1 cellular context compared by ENCODE assay signal in genomic region chr2:134917958-134918517, GRCh38.
TF ChIP-seq lines count a peak whose summit lies in the region.

No MANE protein-coding gene starts in this region.

TF ChIP-seq in HepG2, 621 proteins besides CTCF, POLR2A, EP300 and RAD21 (continued from another document and continues in another):
- TF ChIP-seq ZMYM4 (CRISPR knock-in tag; IDR thresholded peaks at IDR 0.05) (peak; percentile 30; the same call in 1 of the 2 replicates), STAG1 (CRISPR knock-in tag; IDR thresholded peaks at IDR 0.05) (peak; percentile 11; the same call in 1 of the 2 replicates), NFIC (IDR thresholded peaks at IDR 0.05; ENCODE audit: low read length) (0 out of 2 replicates have a peak, but pooled peaks have one; percentile 34), EZH2 (conservative IDR thresholded peaks at IDR 0.05; ENCODE audit: low read depth, low read length) (no peak), MED8 (CRISPR knock-in tag; IDR thresholded peaks at IDR 0.05; ENCODE audit: insufficient replicate concordance) (peak; percentile 24), SNAPC4 (CRISPR knock-in tag; IDR thresholded peaks at IDR 0.05) (0 out of 2 replicates have a peak, but pooled peaks have one; percentile 64), CCAR2 (optimal IDR thresholded peaks at IDR 0.05; ENCODE audit: low read depth, low read length) (peak; percentile 77), HDAC2 (CRISPR knock-in tag; IDR thresholded peaks at IDR 0.05) (no peak; the same call in 1 of the 2 replicates), ZBTB14 (CRISPR knock-in tag; IDR thresholded peaks at IDR 0.05) (peak; percentile 4; the same call in 1 of the 2 replicates), NFKB2 (CRISPR knock-in tag; IDR thresholded peaks at IDR 0.05; ENCODE audit: borderline replicate concordance) (0 out of 2 replicates have a peak, but pooled peaks have one; percentile 1), SMAD3 (CRISPR knock-in tag; IDR thresholded peaks at IDR 0.05) (peak; percentile 28; the same call in 1 of the 2 replicates), ZNF543 (CRISPR knock-in tag; IDR thresholded peaks at IDR 0.05) (no peak), ZEB1 (IDR thresholded peaks at IDR 0.05; ENCODE audit: insufficient replicate concordance, low read depth) (peak; percentile 67), KLF9 (CRISPR knock-in tag; IDR thresholded peaks at IDR 0.05; ENCODE audit: low read depth) (no peak), TEF (CRISPR knock-in tag; IDR thresholded peaks at IDR 0.05) (0 out of 2 replicates have a peak, but pooled peaks have one; percentile 16), CCDC6 (CRISPR knock-in tag; IDR thresholded peaks at IDR 0.05) (peak; percentile 76), ETS1 (CRISPR knock-in tag; IDR thresholded peaks at IDR 0.05) (no peak), NCOA2 (CRISPR knock-in tag; IDR thresholded peaks at IDR 0.05) (peak; percentile 16; the same call in 1 of the 2 replicates), ZNF18 (CRISPR knock-in tag; IDR thresholded peaks at IDR 0.05; ENCODE audit: insufficient replicate concordance) (peak; percentile 73), AGO2 (optimal IDR thresholded peaks at IDR 0.05; ENCODE audit: low read depth, low read length) (no peak), ELF3 (CRISPR knock-in tag; IDR thresholded peaks at IDR 0.05) (peak; percentile 23; the same call in 1 of the 2 replicates), PPARG (CRISPR knock-in tag; conservative IDR thresholded peaks at IDR 0.05) (peak; percentile 44), CREM (IDR thresholded peaks at IDR 0.05) (peak; percentile 5; the same call in 1 of the 2 replicates), CREM (CRISPR knock-in tag; IDR thresholded peaks at IDR 0.05) (no peak), ZNF75D (CRISPR knock-in tag; IDR thresholded peaks at IDR 0.05; ENCODE audit: borderline replicate concordance) (0 out of 2 replicates have a peak, but pooled peaks have one; percentile 46), POLR2AphosphoS5 (IDR thresholded peaks at IDR 0.05; ENCODE audit: low read depth, low read length) (peak; percentile 96), ZNF558 (CRISPR knock-in tag; IDR thresholded peaks at IDR 0.05; ENCODE audit: borderline replicate concordance) (0 out of 2 replicates have a peak, but pooled peaks have one; percentile 25), ZNF441 (CRISPR knock-in tag; IDR thresholded peaks at IDR 0.05; ENCODE audit: borderline replicate concordance) (no peak), SOX13 (IDR thresholded peaks at IDR 0.05) (peak; percentile 26; the same call in 1 of the 2 replicates), SOX13 (CRISPR knock-in tag; conservative IDR thresholded peaks at IDR 0.05 in 1 of 2, IDR thresholded peaks at IDR 0.05 in 1 of 2) (0 out of 4 replicates have a peak, but pooled peaks of 1 of the 2 experiments have one; percentile 14), ZNF33B (CRISPR knock-in tag; IDR thresholded peaks at IDR 0.05) (no peak), ZFP1 (CRISPR knock-in tag; IDR thresholded peaks at IDR 0.05) (peak; percentile 67), ZZZ3 (CRISPR knock-in tag; IDR thresholded peaks at IDR 0.05; ENCODE audit: borderline replicate concordance) (no peak; the same call in 1 of the 2 replicates), ZNF557 (CRISPR knock-in tag; IDR thresholded peaks at IDR 0.05) (0 out of 2 replicates have a peak, but pooled peaks have one; percentile 28), BHLHE40 (IDR thresholded peaks at IDR 0.05; ENCODE audit: low read length) (0 out of 2 replicates have a peak, but pooled peaks have one; percentile 37), ZSCAN25 (CRISPR knock-in tag; IDR thresholded peaks at IDR 0.05) (peak; percentile 99), PCBP2 (optimal IDR thresholded peaks at IDR 0.05; ENCODE audit: low read depth, low read length, poor library complexity, severe bottlenecking) (peak; percentile 80), GABPB1 (CRISPR knock-in tag; IDR thresholded peaks at IDR 0.05) (peak; percentile 67), ZNF282 (IDR thresholded peaks at IDR 0.05; ENCODE audit: partially characterized antibody) (no peak), HOXA9 (CRISPR knock-in tag; IDR thresholded peaks at IDR 0.05; ENCODE audit: borderline replicate concordance) (no peak)
- TF ChIP-seq, protein P1, sequence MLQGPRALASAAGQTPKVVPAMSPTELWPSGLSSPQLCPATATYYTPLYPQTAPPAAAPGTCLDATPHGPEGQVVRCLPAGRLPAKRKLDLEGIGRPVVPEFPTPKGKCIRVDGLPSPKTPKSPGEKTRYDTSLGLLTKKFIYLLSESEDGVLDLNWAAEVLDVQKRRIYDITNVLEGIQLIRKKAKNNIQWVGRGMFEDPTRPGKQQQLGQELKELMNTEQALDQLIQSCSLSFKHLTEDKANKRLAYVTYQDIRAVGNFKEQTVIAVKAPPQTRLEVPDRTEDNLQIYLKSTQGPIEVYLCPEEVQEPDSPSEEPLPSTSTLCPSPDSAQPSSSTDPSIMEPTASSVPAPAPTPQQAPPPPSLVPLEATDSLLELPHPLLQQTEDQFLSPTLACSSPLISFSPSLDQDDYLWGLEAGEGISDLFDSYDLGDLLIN (CRISPR knock-in tag; IDR thresholded peaks at IDR 0.05; ENCODE audit: borderline replicate concordance): peak; percentile 75; the same call in 1 of the 2 replicates
- TF ChIP-seq, protein P2, sequence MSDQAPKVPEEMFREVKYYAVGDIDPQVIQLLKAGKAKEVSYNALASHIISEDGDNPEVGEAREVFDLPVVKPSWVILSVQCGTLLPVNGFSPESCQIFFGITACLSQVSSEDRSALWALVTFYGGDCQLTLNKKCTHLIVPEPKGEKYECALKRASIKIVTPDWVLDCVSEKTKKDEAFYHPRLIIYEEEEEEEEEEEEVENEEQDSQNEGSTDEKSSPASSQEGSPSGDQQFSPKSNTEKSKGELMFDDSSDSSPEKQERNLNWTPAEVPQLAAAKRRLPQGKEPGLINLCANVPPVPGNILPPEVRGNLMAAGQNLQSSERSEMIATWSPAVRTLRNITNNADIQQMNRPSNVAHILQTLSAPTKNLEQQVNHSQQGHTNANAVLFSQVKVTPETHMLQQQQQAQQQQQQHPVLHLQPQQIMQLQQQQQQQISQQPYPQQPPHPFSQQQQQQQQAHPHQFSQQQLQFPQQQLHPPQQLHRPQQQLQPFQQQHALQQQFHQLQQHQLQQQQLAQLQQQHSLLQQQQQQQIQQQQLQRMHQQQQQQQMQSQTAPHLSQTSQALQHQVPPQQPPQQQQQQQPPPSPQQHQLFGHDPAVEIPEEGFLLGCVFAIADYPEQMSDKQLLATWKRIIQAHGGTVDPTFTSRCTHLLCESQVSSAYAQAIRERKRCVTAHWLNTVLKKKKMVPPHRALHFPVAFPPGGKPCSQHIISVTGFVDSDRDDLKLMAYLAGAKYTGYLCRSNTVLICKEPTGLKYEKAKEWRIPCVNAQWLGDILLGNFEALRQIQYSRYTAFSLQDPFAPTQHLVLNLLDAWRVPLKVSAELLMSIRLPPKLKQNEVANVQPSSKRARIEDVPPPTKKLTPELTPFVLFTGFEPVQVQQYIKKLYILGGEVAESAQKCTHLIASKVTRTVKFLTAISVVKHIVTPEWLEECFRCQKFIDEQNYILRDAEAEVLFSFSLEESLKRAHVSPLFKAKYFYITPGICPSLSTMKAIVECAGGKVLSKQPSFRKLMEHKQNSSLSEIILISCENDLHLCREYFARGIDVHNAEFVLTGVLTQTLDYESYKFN (CRISPR knock-in tag; conservative IDR thresholded peaks at IDR 0.05): peak; percentile 46; the same call in 1 of the 2 replicates
- TF ChIP-seq, protein P3, sequence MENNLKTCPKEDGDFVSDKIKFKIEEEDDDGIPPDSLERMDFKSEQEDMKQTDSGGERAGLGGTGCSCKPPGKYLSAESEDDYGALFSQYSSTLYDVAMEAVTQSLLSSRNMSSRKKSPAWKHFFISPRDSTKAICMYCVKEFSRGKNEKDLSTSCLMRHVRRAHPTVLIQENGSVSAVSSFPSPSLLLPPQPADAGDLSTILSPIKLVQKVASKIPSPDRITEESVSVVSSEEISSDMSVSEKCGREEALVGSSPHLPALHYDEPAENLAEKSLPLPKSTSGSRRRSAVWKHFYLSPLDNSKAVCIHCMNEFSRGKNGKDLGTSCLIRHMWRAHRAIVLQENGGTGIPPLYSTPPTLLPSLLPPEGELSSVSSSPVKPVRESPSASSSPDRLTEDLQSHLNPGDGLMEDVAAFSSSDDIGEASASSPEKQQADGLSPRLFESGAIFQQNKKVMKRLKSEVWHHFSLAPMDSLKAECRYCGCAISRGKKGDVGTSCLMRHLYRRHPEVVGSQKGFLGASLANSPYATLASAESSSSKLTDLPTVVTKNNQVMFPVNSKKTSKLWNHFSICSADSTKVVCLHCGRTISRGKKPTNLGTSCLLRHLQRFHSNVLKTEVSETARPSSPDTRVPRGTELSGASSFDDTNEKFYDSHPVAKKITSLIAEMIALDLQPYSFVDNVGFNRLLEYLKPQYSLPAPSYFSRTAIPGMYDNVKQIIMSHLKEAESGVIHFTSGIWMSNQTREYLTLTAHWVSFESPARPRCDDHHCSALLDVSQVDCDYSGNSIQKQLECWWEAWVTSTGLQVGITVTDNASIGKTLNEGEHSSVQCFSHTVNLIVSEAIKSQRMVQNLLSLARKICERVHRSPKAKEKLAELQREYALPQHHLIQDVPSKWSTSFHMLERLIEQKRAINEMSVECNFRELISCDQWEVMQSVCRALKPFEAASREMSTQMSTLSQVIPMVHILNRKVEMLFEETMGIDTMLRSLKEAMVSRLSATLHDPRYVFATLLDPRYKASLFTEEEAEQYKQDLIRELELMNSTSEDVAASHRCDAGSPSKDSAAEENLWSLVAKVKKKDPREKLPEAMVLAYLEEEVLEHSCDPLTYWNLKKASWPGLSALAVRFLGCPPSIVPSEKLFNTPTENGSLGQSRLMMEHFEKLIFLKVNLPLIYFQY (CRISPR knock-in tag; IDR thresholded peaks at IDR 0.05; ENCODE audit: borderline replicate concordance): peak; percentile 52; the same call in 1 of the 2 replicates
